8 cellular contexts compared by ENCODE assay signal in genomic region chr4:98358630-98359248, GRCh38.
"Had no signal": no experiment of that assay in that cellular context is flagged by ENCODE, and none has a peak within 500 bp of the region (broad histone marks: within the 10 kb centered on the region; RNA-seq: fewer than 3 reads in every experiment).

No MANE protein-coding gene starts in this region.

- H3K27ac ChIP-seq: GM23248 had no signal

- H3K4me3 ChIP-seq: GM23248, K562 had no signal

- DNase-seq: GM23248, GOT3, H7, IMR-90, KG1 had no signal

- ATAC-seq: HCT116, K562 had no signal

- FAIRE-seq: HTR-8/SVneo had no signal

- H3K9ac ChIP-seq: GM23248 had no signal

- H2AFZ ChIP-seq: GM23248 had no signal
